In the genomic region with DNA sequence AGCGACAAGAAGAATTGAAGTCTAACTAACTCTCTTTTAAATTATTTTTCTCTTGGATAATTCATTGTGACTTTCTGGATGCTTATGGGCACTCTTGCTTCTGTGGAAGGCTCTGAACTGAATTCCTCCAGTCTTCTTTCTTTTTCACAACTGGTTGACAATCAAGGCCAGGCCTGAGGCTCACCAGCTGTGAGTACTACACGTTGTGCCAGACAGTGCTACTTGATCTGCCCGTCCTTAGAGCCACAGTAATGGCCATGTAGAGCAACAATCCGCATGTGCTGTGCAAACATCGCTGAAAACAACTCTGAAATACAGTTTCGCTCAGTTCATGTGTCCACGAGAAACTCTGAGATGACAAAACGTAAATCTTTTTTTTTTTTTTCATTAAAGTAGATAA, we compare ENCODE assay signal across 23 cellular contexts.
"Had no signal": no experiment of that assay in that cellular context is flagged by ENCODE, and none has a peak within 500 bp of the region (broad histone marks: within the 10 kb centered on the region; RNA-seq: fewer than 3 reads in every experiment).

No MANE protein-coding gene starts in this region.

- DNase-seq: dermis blood vessel endothelial cell; effector memory CD4-positive, alpha-beta T cell; foreskin keratinocyte; heart left ventricle; kidney; left lung; mesenchymal stem cell; mucosa of descending colon; naive B cell; pancreas; retina; right lobe of liver; small intestine; stimulated activated CD4-positive, alpha-beta T cell treated with anti-CD3 and anti-CD28 coated beads, Interleukin-15, amount 100 ng/mL, for 24 hours; stimulated activated CD4-positive, alpha-beta T cell treated with anti-CD3 and anti-CD28 coated beads, Interleukin-2, amount 100 ng/mL, for 48 hours; stimulated activated naive B cell treated with anti-CD40 and anti-IgM and Interleukin-4, amounts not matched to agents 10 μg/mL and 1 μg/mL and 100 μg/mL, for 72 hours; upper lobe of left lung had no signal

- H3K4me3 ChIP-seq: esophagus muscularis mucosa, gastroesophageal sphincter, heart left ventricle, hepatocyte, left lung, mucosa of descending colon, pancreas, right lobe of liver, thoracic aorta, tibial nerve, upper lobe of left lung had no signal

- H3K9me3 ChIP-seq: esophagus muscularis mucosa, gastroesophageal sphincter, heart left ventricle, mucosa of descending colon, neutrophil, pancreas, right lobe of liver, thoracic aorta, tibial nerve, upper lobe of left lung had no signal

- H3K27ac ChIP-seq: esophagus muscularis mucosa, foreskin keratinocyte, gastroesophageal sphincter, heart left ventricle, hepatocyte, left lung, neutrophil, pancreas, right lobe of liver, thoracic aorta, tibial nerve, upper lobe of left lung had no signal

- H3K36me3 ChIP-seq: esophagus muscularis mucosa, gastroesophageal sphincter, heart left ventricle, left lung, neutrophil, pancreas, right lobe of liver, thoracic aorta, tibial nerve, upper lobe of left lung had no signal

- H3K27me3 ChIP-seq: esophagus muscularis mucosa, foreskin keratinocyte, gastroesophageal sphincter, heart left ventricle, hepatocyte, left lung, neutrophil, pancreas, right lobe of liver, tibial nerve, upper lobe of left lung had no signal

- H3K4me1 ChIP-seq: esophagus muscularis mucosa, foreskin keratinocyte, gastroesophageal sphincter, heart left ventricle, left lung, pancreas, right lobe of liver, tibial nerve, upper lobe of left lung had no signal
